Comparison of ENCODE assay signal across 9 cellular contexts in genomic region chr2:133839677-133840076, GRCh38.
"Had no signal": no experiment of that assay in that cellular context is flagged by ENCODE, and none has a peak within 500 bp of the region (broad histone marks: within the 10 kb centered on the region; RNA-seq: fewer than 3 reads in every experiment).

No MANE protein-coding gene starts in this region.

- H2AFZ ChIP-seq: GM23338 had no signal

- H3K27ac Mint-ChIP-seq: GM23338, IgD-negative memory B cell had no signal

- H3K27ac ChIP-seq: HL-60 had no signal

- H3K27me3 Mint-ChIP-seq: IgD-negative memory B cell had no signal

- ATAC-seq: GM23338, HCT116 had no signal

- H3K9me3 Mint-ChIP-seq: IgD-negative memory B cell had no signal

- H3K4me1 ChIP-seq: HAP-1 had no signal

- H3K4me2 ChIP-seq: GM23338 had no signal

- DNase-seq: HFFc6, KG1 had no signal

- H3K4me3 Mint-ChIP-seq: GM23338, HFFc6, IgD-negative memory B cell had no signal

- H3K36me3 ChIP-seq: HAP-1 had no signal

- FAIRE-seq: H1, H54 had no signal

- H3K4me3 ChIP-seq: GM23338, HAP-1 had no signal

- H3K9me3 ChIP-seq: HAP-1 had no signal
